ENCODE assay signal across 21 cellular contexts in genomic region chr1:77874804-77875445, GRCh38. TPM values are rescaled to one million over a fixed set of nuclear protein-coding genes. Genes with fewer than 3 reads are reported as not detected.
DNase-seq lines count a peak whose midpoint lies in the region; ATAC-seq and TF ChIP-seq lines count a peak whose summit lies in the region.
"Had no signal": no experiment of that assay in that cellular context is flagged by ENCODE, and none has a peak within 500 bp of the region (broad histone marks: within the 10 kb centered on the region; RNA-seq: fewer than 3 reads in every experiment).

No MANE protein-coding gene starts in this region.

- H3K27ac Mint-ChIP-seq in T-helper 2 cell treated with Interferon-gamma antibody and Interleukin-4, amounts not matched to agents 5 μg/mL and 100 μg/mL, for 36 hours: no peak overlapping the region
- H3K27ac Mint-ChIP-seq: CD8-positive, alpha-beta memory T cell had no signal

- no peak overlapping the region for H3K4me3 Mint-ChIP-seq in T-helper 2 cell treated with Interferon-gamma antibody and Interleukin-4, amounts not matched to agents 5 μg/mL and 100 μg/mL, for 36 hours
- H3K4me3 Mint-ChIP-seq: CD8-positive, alpha-beta memory T cell had no signal

- no peaks in the 10 kb centered on the region for H3K4me1 Mint-ChIP-seq in T-helper 2 cell treated with Interferon-gamma antibody and Interleukin-4, amounts not matched to agents 5 μg/mL and 100 μg/mL, for 36 hours (ENCODE audit: low read depth)
- H3K4me1 Mint-ChIP-seq: CD8-positive, alpha-beta memory T cell had no signal

- H3K9me3 Mint-ChIP-seq in T-helper 2 cell treated with Interferon-gamma antibody and Interleukin-4, amounts not matched to agents 5 μg/mL and 100 μg/mL, for 36 hours: no peaks in the 10 kb centered on the region
- H3K9me3 Mint-ChIP-seq: CD8-positive, alpha-beta memory T cell had no signal

- no peak for ATAC-seq in GM18870 (IDR thresholded peaks at IDR 0.05; ENCODE audit: unreplicated experiment)
- ATAC-seq: esophagus mucosa had no signal

- peaks cover 6% of the 10 kb centered on the region for H3K36me3 Mint-ChIP-seq in T-helper 2 cell treated with Interferon-gamma antibody and Interleukin-4, amounts not matched to agents 5 μg/mL and 100 μg/mL, for 36 hours (ENCODE audit: low read depth)

- no peak for TF ChIP-seq CTCF in astrocyte of the spinal cord (IDR thresholded peaks at IDR 0.05; ENCODE audit: low read depth, low read length)

- H3K27me3 Mint-ChIP-seq in T-helper 2 cell treated with Interferon-gamma antibody and Interleukin-4, amounts not matched to agents 5 μg/mL and 100 μg/mL, for 36 hours (ENCODE audit: low read depth): no peaks in the 10 kb centered on the region
- H3K27me3 Mint-ChIP-seq: CD8-positive, alpha-beta memory T cell had no signal

- no peak overlapping the region for H3K4me3 ChIP-seq in astrocyte of the spinal cord (ENCODE audit: low read depth, low read length)
- H3K4me3 ChIP-seq: HAP-1, left ventricle myocardium inferior, suprapubic skin had no signal

- DNase-seq in COLO829 (ENCODE audit: low spot score) (peak; percentile 17), M059J (ENCODE audit: low read depth) (peak; percentile 97), astrocyte of the spinal cord (ENCODE audit: low read depth, low spot score) (peak; percentile 55), hepatic stellate cell (ENCODE audit: low spot score) (peak; percentile 16), SIG-M5 (lab: John Stamatoyannopoulos, UW) (no peak), COLO668 (lab: John Stamatoyannopoulos, UW; ENCODE audit: unreplicated experiment) (no peak)
- DNase-seq in T-helper 2 cell treated with Interferon-gamma antibody and Interleukin-4, amounts not matched to agents 5 μg/mL and 100 μg/mL, for 36 hours (ENCODE audit: low spot score): no peak
- DNase-seq: activated CD4-positive, CD25-positive, alpha-beta regulatory T cell; activated effector memory CD4-positive, alpha-beta T cell treated with Interleukin-2 at 50 U/mL for 16 hours; aorta; CD8-positive, alpha-beta memory T cell; left ventricle myocardium inferior; MM.1S; NCI-H2029; NCI-H526; stimulated activated CD4-positive, alpha-beta T cell treated with anti-CD3 and anti-CD28 coated beads, Interleukin-4, amount 100 ng/mL, for 1 hour; stimulated activated CD8-positive, alpha-beta memory T cell treated with anti-CD3 and anti-CD28 coated beads, Interleukin-4, amount 100 ng/mL, for 48 hours had no signal

- in situ Hi-C loops in astrocyte of the spinal cord (cut with HindIII; ENCODE audit: low sequenced_read_pairs): no loop called here

RNA-seq across cellular contexts. Expression of gene NEXN, which starts 13.5 kb away (rescaled TPM):
- total RNA-seq in M059J (2014; rRNA removed; shearing (Covaris generic)): 6.0 and 10.4 TPM in 2 replicates

Comparison
In these comparisons a context has a peak if more than half of its experiments do, and no peak if none do; other contexts are left out.
1. DNase-seq: peak in COLO829 (single experiment), M059J (single experiment), astrocyte of the spinal cord (single experiment) and hepatic stellate cell (single experiment); none in SIG-M5 (single experiment), COLO668 (single experiment) and T-helper 2 cell treated with Interferon-gamma antibody and Interleukin-4, amounts not matched to agents 5 μg/mL and 100 μg/mL, for 36 hours (single experiment).